In the genomic region with DNA sequence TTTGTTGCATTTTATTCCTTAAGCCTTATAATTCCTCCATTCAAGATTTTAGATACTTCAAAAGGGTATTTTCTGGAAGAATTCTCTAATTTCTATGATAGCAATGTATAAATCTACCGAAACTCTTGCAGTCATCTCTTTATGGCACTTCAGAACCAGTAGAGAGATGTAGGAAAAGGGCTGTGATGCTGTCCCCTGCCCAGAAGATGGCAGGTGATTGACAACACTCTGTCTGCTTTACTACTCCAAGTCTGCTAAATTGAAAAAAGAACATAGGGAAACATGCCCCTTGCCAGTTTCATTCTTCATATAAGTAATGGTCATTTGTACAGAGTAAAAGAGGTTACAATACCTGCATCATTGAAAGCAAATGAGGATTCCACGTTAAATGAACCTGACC, we compare ENCODE assay signal across 16 cellular contexts. TPM values are rescaled to one million over a fixed set of nuclear protein-coding genes. Genes with fewer than 3 reads are reported as not detected.
A peak's percentile ranks its signal among the peaks of the same experiment; 100 is the strongest.
DNase-seq lines count a peak whose midpoint lies in the region; ATAC-seq, FAIRE-seq and TF ChIP-seq lines count a peak whose summit lies in the region.
"Had no signal": no experiment of that assay in that cellular context is flagged by ENCODE, and none has a peak within 500 bp of the region (broad histone marks: within the 10 kb centered on the region; RNA-seq: fewer than 3 reads in every experiment).

No MANE protein-coding gene starts in this region.

- DNase-seq in activated CD4-positive, alpha-beta T cell treated with anti-CD3 and anti-CD28 coated beads, Interleukin-2, amount 10 ng/mL, durations not matched to agents 24 days and 14 days, result peak; percentile 53
- DNase-seq in activated CD4-positive, alpha-beta T cell treated with anti-CD3 and anti-CD28 coated beads for 48 hours, result no peak
- DNase-seq in GM12878 (ENCODE audit: low read depth, low spot score) (no peak), ascending aorta (ENCODE audit: low spot score in 2 of 2) (no peak), NCI-H524 treated with DMSO at 0.1 percent for 48 hours (lab: John Stamatoyannopoulos, UW) (no peak)
- DNase-seq in stimulated activated naive B cell treated with anti-CD40 and anti-IgM and Interleukin-4, amounts not matched to agents 10 μg/mL and 1 μg/mL and 100 μg/mL, for 72 hours, result no peak
- DNase-seq: DMS153, H7, IMR-90, NCI-H1048, NCI-H226, Peyer's patch had no signal

- H3F3A ChIP-seq in Loucy (ENCODE audit: low read depth), result 0 out of 2 replicates have a peak, but pooled peaks cover 4% of the 10 kb centered on the region

- intact Hi-C loops in activated CD4-positive, alpha-beta T cell treated with anti-CD3 and anti-CD28 coated beads, Interleukin-2, amount 10 ng/mL, durations not matched to agents 24 days and 14 days (cut with micrococcal nuclease), result no loop called here
- intact Hi-C loops in GM12878 (cut with micrococcal nuclease; ENCODE audit: unreplicated experiment), result no loop called here
- intact Hi-C loops in ascending aorta (cut with DNase I), result no loop called here

- in situ Hi-C loops in GM12878 (cut with MboI), result no loop called here

- H3K4me1 ChIP-seq in Loucy (ENCODE audit: insufficient read depth, low read length, poor library complexity, severe bottlenecking), result peaks cover 26% of the 10 kb centered on the region
- no peaks in the 10 kb centered on the region; the same call in 1 of the 2 replicates for H3K4me1 ChIP-seq in GM12878 (ENCODE audit: control insufficient read depth, insufficient read depth, low read length)
- H3K4me1 ChIP-seq in ascending aorta, result peaks cover 5 to 8% of the 10 kb centered on the region in 2 donors

- no peak for TF ChIP-seq EP300 in GM12878 (IDR thresholded peaks at IDR 0.05; ENCODE audit: borderline replicate concordance in 1 of 2, control insufficient read depth in 1 of 2, low read depth in 2 of 2, low read length in 2 of 2)

- peaks cover 14% of the 10 kb centered on the region for H3K79me2 ChIP-seq in Loucy (ENCODE audit: insufficient read depth, low read length)
- H3K79me2 ChIP-seq in GM12878 (ENCODE audit: control insufficient read depth, insufficient read depth, low read length), result peaks cover 24% of the 10 kb centered on the region

- BruUV-seq in GM12878 (replicated peaks; lab: Mats Ljungman, UMichigan), result no TSS peak

- 0 out of 2 replicates have a peak, but pooled peaks have one; percentile 3 for TF ChIP-seq RAD21 in GM12878 (IDR thresholded peaks at IDR 0.05; ENCODE audit: insufficient read depth, low read depth, low read length)

- POLR2A ChIA-PET in GM12878 (lab: Charles Lee), result interaction anchor here (0.6 to 0.7 kb wide), 3 partner anchors 28 to 605 kb away, joined by 3 to 7 read pairs (median 4); no protein-coding TSS in a partner anchor

- no peaks in the 10 kb centered on the region for H3K9me2 ChIP-seq in Loucy (replicated peaks; ENCODE audit: low read depth, low read length)

- CTCF ChIA-PET in GM12878 (lab: Yijun Ruan, JAX), result interaction anchor here (0.9 to 2.7 kb wide), 8 partner anchors 10 to 538 kb away, joined by 3 to 18 read pairs (median 4); a partner anchor contains a TSS

- no peak for FAIRE-seq in GM12878 (lab: Jason Lieb, UNC)
- FAIRE-seq: A204.1 had no signal

- no peaks in the 10 kb centered on the region for H3K9me3 Mint-ChIP-seq in activated CD4-positive, alpha-beta T cell treated with anti-CD3 and anti-CD28 coated beads, Interleukin-2, amount 10 ng/mL, durations not matched to agents 24 days and 14 days
- no peaks in the 10 kb centered on the region for H3K9me3 Mint-ChIP-seq in stimulated activated naive B cell treated with anti-CD40 and anti-IgM and Interleukin-4, amounts not matched to agents 10 μg/mL and 1 μg/mL and 100 μg/mL, for 72 hours

- RAD21 ChIA-PET in GM12878 (lab: Charles Lee; ENCODE audit: unreplicated experiment), result no interaction called here

- no peak overlapping the region for H3K4me2 ChIP-seq in Loucy (ENCODE audit: low read depth, low read length, poor library complexity, severe bottlenecking)
- no peak overlapping the region for H3K4me2 ChIP-seq in GM12878 (ENCODE audit: control insufficient read depth, insufficient read depth)

- H3K27ac ChIP-seq in GM12878 (ENCODE audit: control insufficient read depth, insufficient read depth) (no peak overlapping the region), ascending aorta (no peak overlapping the region)
- H3K27ac ChIP-seq: C4-2B, Peyer's patch had no signal

- no peak overlapping the region for H3K4me3 Mint-ChIP-seq in activated CD4-positive, alpha-beta T cell treated with anti-CD3 and anti-CD28 coated beads, Interleukin-2, amount 10 ng/mL, durations not matched to agents 24 days and 14 days
- H3K4me3 Mint-ChIP-seq in stimulated activated naive B cell treated with anti-CD40 and anti-IgM and Interleukin-4, amounts not matched to agents 10 μg/mL and 1 μg/mL and 100 μg/mL, for 72 hours, result no peak overlapping the region

- peaks cover 66% of the 10 kb centered on the region for H3K36me3 Mint-ChIP-seq in activated CD4-positive, alpha-beta T cell treated with anti-CD3 and anti-CD28 coated beads, Interleukin-2, amount 10 ng/mL, durations not matched to agents 24 days and 14 days (ENCODE audit: low read depth)
- H3K36me3 Mint-ChIP-seq in stimulated activated naive B cell treated with anti-CD40 and anti-IgM and Interleukin-4, amounts not matched to agents 10 μg/mL and 1 μg/mL and 100 μg/mL, for 72 hours, result peaks cover 41 to 62% of the 10 kb centered on the region in 2 donors

- H3K4me3 ChIP-seq in Loucy (ENCODE audit: low read length, poor library complexity, severe bottlenecking) (no peak overlapping the region), GM12878 (no peak overlapping the region), ascending aorta (no peak overlapping the region)
- H3K4me3 ChIP-seq: Peyer's patch had no signal

- no peaks in the 10 kb centered on the region for H3K27me3 Mint-ChIP-seq in activated CD4-positive, alpha-beta T cell treated with anti-CD3 and anti-CD28 coated beads, Interleukin-2, amount 10 ng/mL, durations not matched to agents 24 days and 14 days
- no peaks in the 10 kb centered on the region for H3K27me3 Mint-ChIP-seq in stimulated activated naive B cell treated with anti-CD40 and anti-IgM and Interleukin-4, amounts not matched to agents 10 μg/mL and 1 μg/mL and 100 μg/mL, for 72 hours

- H3K36me3 ChIP-seq in Loucy (ENCODE audit: insufficient read depth, low read length) (peaks cover 24% of the 10 kb centered on the region; the same call in 1 of the 2 replicates), GM12878 (ENCODE audit: control insufficient read depth in 2 of 2, insufficient read depth in 2 of 2, low read length in 1 of 2) (peaks cover 2 to 28% of the 10 kb centered on the region in 2 experiments), ascending aorta (peaks cover 42 to 72% of the 10 kb centered on the region in 2 donors)

- TF ChIP-seq CTCF in Loucy (conservative IDR thresholded peaks at IDR 0.05; ENCODE audit: low read length) (peak; percentile 45), GM12878 (IDR thresholded peaks at IDR 0.05 in 2 of 3, conservative IDR thresholded peaks at IDR 0.05 in 1 of 3; ENCODE audit: control insufficient read depth in 2 of 3, extremely low read depth in 1 of 3, insufficient read depth in 1 of 3, low read depth in 3 of 3, low read length in 3 of 3) (peak; percentile 17 to 34 (median 28); a peak in 3 of 6 replicates), ascending aorta (IDR thresholded peaks at IDR 0.05) (no peak)

- peaks cover 3% of the 10 kb centered on the region for H4K20me1 ChIP-seq in Loucy (ENCODE audit: insufficient read depth, low read length, poor library complexity, severe bottlenecking)
- H4K20me1 ChIP-seq in GM12878 (ENCODE audit: control insufficient read depth, insufficient read depth), result no peaks in the 10 kb centered on the region

- no peak overlapping the region for H3K27ac Mint-ChIP-seq in activated CD4-positive, alpha-beta T cell treated with anti-CD3 and anti-CD28 coated beads, Interleukin-2, amount 10 ng/mL, durations not matched to agents 24 days and 14 days
- peak overlapping the region; percentile 60 for H3K27ac Mint-ChIP-seq in stimulated activated naive B cell treated with anti-CD40 and anti-IgM and Interleukin-4, amounts not matched to agents 10 μg/mL and 1 μg/mL and 100 μg/mL, for 72 hours

- TF ChIP-seq POLR2A in GM12878 (IDR thresholded peaks at IDR 0.05; ENCODE audit: low read depth, low read length), result no peak

- H3K27me3 ChIP-seq in Loucy (ENCODE audit: insufficient read depth, low read length, poor library complexity, severe bottlenecking) (no peaks in the 10 kb centered on the region), GM12878 (replicated peaks in 1 of 2; ENCODE audit: control insufficient read depth in 2 of 2, insufficient read depth in 2 of 2, low read length in 1 of 2) (no peaks in the 10 kb centered on the region), ascending aorta (no peaks in the 10 kb centered on the region)
- H3K27me3 ChIP-seq: Peyer's patch had no signal

- SMC1A ChIA-PET in GM12878 (lab: Charles Lee; ENCODE audit: uncharacterized antibody, unreplicated experiment), result interaction anchor here (0.9 to 2.0 kb wide), 4 partner anchors 8 to 153 kb away, joined by 3 to 4 read pairs (median 3); a partner anchor contains a TSS

- no peaks in the 10 kb centered on the region for H3K9me3 ChIP-seq in Loucy (ENCODE audit: insufficient read depth, low read depth, low read length)
- H3K9me3 ChIP-seq in GM12878 (replicated peaks; ENCODE audit: control insufficient read depth, insufficient read depth, low read length), result no peaks in the 10 kb centered on the region
- no peaks in the 10 kb centered on the region for H3K9me3 ChIP-seq in ascending aorta
- H3K9me3 ChIP-seq: Peyer's patch had no signal

- ATAC-seq in GM12878 (peak; percentile 51), HG03571 (IDR thresholded peaks at IDR 0.05; ENCODE audit: unreplicated experiment) (no peak)
- no peak for ATAC-seq in stimulated activated naive B cell treated with anti-CD40 and anti-IgM and Interleukin-4, amounts not matched to agents 10 μg/mL and 1 μg/mL and 100 μg/mL, for 72 hours (replicated peaks)

- H2AFZ ChIP-seq in Loucy (ENCODE audit: low read length) (no peak overlapping the region), GM12878 (ENCODE audit: control insufficient read depth, low read depth, low read length) (no peak overlapping the region)

- H3K9ac ChIP-seq in Loucy (ENCODE audit: low read depth, low read length, poor library complexity, severe bottlenecking) (no peak overlapping the region), GM12878 (ENCODE audit: control insufficient read depth, insufficient read depth, low read length) (no peak overlapping the region)

- peaks cover 29% of the 10 kb centered on the region for H3K4me1 Mint-ChIP-seq in activated CD4-positive, alpha-beta T cell treated with anti-CD3 and anti-CD28 coated beads, Interleukin-2, amount 10 ng/mL, durations not matched to agents 24 days and 14 days
- peaks cover 23 to 38% of the 10 kb centered on the region in 2 donors for H3K4me1 Mint-ChIP-seq in stimulated activated naive B cell treated with anti-CD40 and anti-IgM and Interleukin-4, amounts not matched to agents 10 μg/mL and 1 μg/mL and 100 μg/mL, for 72 hours

- 100% methylated on average over 2 of the region's 2 CpGs for WGBS in GM12878 (ENCODE audit: insufficient coverage, insufficient replicate concordance, low lambda C conversion rate, missing lambda C conversion rate)

RNA-seq across cellular contexts. Expression of a gene that starts 5.1 kb away (rescaled TPM):
- 42.7 and 44.6 TPM in 2 replicates for total RNA-seq in activated CD4-positive, alpha-beta T cell treated with anti-CD3 and anti-CD28 coated beads, Interleukin-2, amount 10 ng/mL, durations not matched to agents 24 days and 14 days
- total RNA-seq in GM12878 (2013; cell fraction: nucleolus; rRNA removed), result 63.8 and 67.8 TPM in 2 replicates
- 31.4 and 36.1 TPM in 2 replicates for total RNA-seq in GM12878 (2014; rRNA removed)
- 21.7 and 23.9 TPM in 2 replicates for total RNA-seq in GM12878 (2014; rRNA removed; fragmentation: Illumina TruSeq; extraction: Trizol)
- 27.0 and 27.1 TPM in 2 replicates for total RNA-seq in GM12878 (2021)
- polyA plus RNA-seq in GM12878 (2011; ENCODE audit: low read depth), result 17.2 TPM
- polyA plus RNA-seq in GM12878 (2011; rRNA removed), result 36.2 and 45.0 TPM in 2 replicates
- polyA plus RNA-seq in GM12878 (2011; cell fraction: cytosol; rRNA removed), result 40.8 and 45.2 TPM in 2 replicates
- 38.9 and 44.1 TPM in 2 replicates for polyA plus RNA-seq in GM12878 (2011; cell fraction: nucleus; rRNA removed)
- 16.8 and 20.9 TPM in 2 replicates for polyA plus RNA-seq in GM12878 (2012)
- polyA plus RNA-seq in GM12878 (2014; fragmentation: Illumina TruSeq; extraction: Trizol), result 31.1 and 33.4 TPM in 2 replicates
- 10 to 100 TPM; 20.0 to 24.0 TPM for polyA plus RNA-seq in GM12878 (2014; fragmentation: Nextera tagmentation; extraction: Ambion mirVana)
- polyA plus RNA-seq in GM12878 (2014; rRNA removed), result 23.2 and 25.0 TPM in 2 replicates
- polyA plus RNA-seq in GM12878 (2016; fragmentation: Nextera tagmentation; extraction: Ambion mirVana), result 10 to 100 TPM; 46.7 to 48.7 TPM
- polyA minus RNA-seq in GM12878 (2011; rRNA and poly(A)+ RNA removed), result 48.1 and 62.2 TPM in 2 replicates
- 19.2 and 20.3 TPM in 2 replicates for polyA minus RNA-seq in GM12878 (2011; cell fraction: cytosol; rRNA and poly(A)+ RNA removed)
- polyA minus RNA-seq in GM12878 (2011; cell fraction: nucleus; rRNA and poly(A)+ RNA removed), result 39.7 and 77.6 TPM in 2 replicates
- total RNA-seq in ascending aorta, result 22.1 TPM

RNA-seq across cellular contexts. Expression of a gene that starts 32.1 kb away (rescaled TPM):
- total RNA-seq in activated CD4-positive, alpha-beta T cell treated with anti-CD3 and anti-CD28 coated beads, Interleukin-2, amount 10 ng/mL, durations not matched to agents 24 days and 14 days, result 126 TPM in 2 replicates
- total RNA-seq in GM12878 (2013; cell fraction: nucleolus; rRNA removed), result 38.8 and 40.6 TPM in 2 replicates
- total RNA-seq in GM12878 (2014; rRNA removed) (95.0 and 97.1 TPM in 2 replicates), GM12878 (2014; rRNA removed; fragmentation: Illumina TruSeq; extraction: Trizol) (80.8 and 87.6 TPM in 2 replicates), GM12878 (2021) (118 and 121 TPM in 2 replicates), ascending aorta (29.1 TPM)
- polyA plus RNA-seq in GM12878 (2011; ENCODE audit: low read depth), result 48.4 TPM
- polyA plus RNA-seq in GM12878 (2011; rRNA removed) (115 and 118 TPM in 2 replicates), GM12878 (2014; fragmentation: Illumina TruSeq; extraction: Trizol) (104 and 119 TPM in 2 replicates), GM12878 (2014; fragmentation: Nextera tagmentation; extraction: Ambion mirVana) (10 to 100 TPM; 24.3 to 32.8 TPM), GM12878 (2014; rRNA removed) (71.6 and 80.0 TPM in 2 replicates), GM12878 (2016; fragmentation: Nextera tagmentation; extraction: Ambion mirVana) (100 to 1,000 TPM; 107 to 108 TPM)
- polyA plus RNA-seq in GM12878 (2011; cell fraction: cytosol; rRNA removed), result 90.3 and 97.0 TPM in 2 replicates
- polyA plus RNA-seq in GM12878 (2011; cell fraction: nucleus; rRNA removed), result 267 and 465 TPM in 2 replicates
- 55.6 and 58.6 TPM in 2 replicates for polyA plus RNA-seq in GM12878 (2012)
- 130 and 166 TPM in 2 replicates for polyA minus RNA-seq in GM12878 (2011; rRNA and poly(A)+ RNA removed)
- 32.9 and 39.4 TPM in 2 replicates for polyA minus RNA-seq in GM12878 (2011; cell fraction: cytosol; rRNA and poly(A)+ RNA removed)
- polyA minus RNA-seq in GM12878 (2011; cell fraction: nucleus; rRNA and poly(A)+ RNA removed), result 70.1 and 92.0 TPM in 2 replicates

Comparison
In these comparisons a context has a peak if more than half of its experiments do, and no peak if none do; other contexts are left out.
1. CTCF ChIP-seq: peak in Loucy (single experiment) and GM12878 (3 of 3); none in ascending aorta (0 of 3).